In the genomic region with DNA sequence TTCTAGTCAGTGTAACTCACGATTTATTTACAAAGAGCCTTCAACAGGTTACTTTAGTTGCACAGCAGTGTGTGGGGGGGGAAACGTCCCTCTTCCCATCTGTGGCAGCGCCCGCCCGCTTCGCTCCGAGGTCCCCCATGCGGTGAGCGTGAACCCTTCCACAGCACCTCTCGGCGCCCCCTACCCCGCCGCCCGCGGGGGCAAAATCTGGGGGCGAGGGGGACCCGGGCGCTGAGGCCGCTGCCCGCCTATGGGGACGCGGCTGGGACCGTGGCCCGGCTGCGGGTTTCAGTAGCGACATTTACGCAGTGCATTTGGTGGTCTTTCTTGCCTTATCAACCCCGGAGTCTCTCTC, we compare ENCODE assay signal across 19 cellular contexts. TPM values are rescaled to one million over a fixed set of nuclear protein-coding genes. Genes with fewer than 3 reads are reported as not detected.
DNase-seq lines count a peak whose midpoint lies in the region; FAIRE-seq and TF ChIP-seq lines count a peak whose summit lies in the region.
"Had no signal": no experiment of that assay in that cellular context is flagged by ENCODE, and none has a peak within 500 bp of the region (broad histone marks: within the 10 kb centered on the region; RNA-seq: fewer than 3 reads in every experiment).

No MANE protein-coding gene starts in this region.

- peaks cover 4 to 6% of the 10 kb centered on the region in 2 experiments for H4K20me1 ChIP-seq in H1 (replicated peaks in 1 of 2; ENCODE audit: control insufficient read depth in 1 of 2, insufficient read depth in 2 of 2, low read length in 2 of 2)

- peaks cover 63 to 98% (median 90%) of the 10 kb centered on the region in 4 experiments for H3K27me3 ChIP-seq in H1 (replicated peaks in 1 of 4; ENCODE audit: control insufficient read depth in 3 of 4, extremely low read depth in 1 of 4, insufficient read depth in 3 of 4, low read length in 3 of 4)
- H3K27me3 ChIP-seq in testis, result no peaks in the 10 kb centered on the region
- H3K27me3 ChIP-seq in thyroid gland, result no peaks in the 10 kb centered on the region

- H2AFZ ChIP-seq in H1 (ENCODE audit: low read length), result no peak overlapping the region

- intact Hi-C loops in testis (cut with DNase I; ENCODE audit: low total_unique reads), result no loop called here
- intact Hi-C loops in thyroid gland (cut with DNase I), result loop anchor here (10.0 kb wide), 1 partner anchor 338 kb away; no protein-coding TSS in a partner anchor

- H2BK12ac ChIP-seq in H1 (ENCODE audit: low read depth, low read length), result no peak overlapping the region

- TF ChIP-seq EP300 in H1 (IDR thresholded peaks at IDR 0.05; ENCODE audit: borderline replicate concordance in 1 of 2, low read depth in 2 of 2, low read length in 2 of 2), result no peak

- H3K4me3 Mint-ChIP-seq in T-helper 1 cell treated with Interleukin-12 subunit alpha and Interleukin-12 subunit beta and Interleukin-4 antibody, amounts not matched to agents 30 μg/mL and 1 μg/mL, for 36 hours, result no peak overlapping the region
- H3K4me3 Mint-ChIP-seq: activated T-helper 1 cell treated with anti-CD3 and anti-CD28 coated beads, Interleukin-12 subunit alpha, Interleukin-12 subunit beta, Interleukin-2, Interleukin-4 antibody, amounts not matched to agents 30 ng/mL and 10 ng/mL and 1 ng/mL, durations not matched to agents 14 hours and 24 hours and 36 hours had no signal

- no peak overlapping the region for H3K18ac ChIP-seq in H1 (ENCODE audit: extremely low read depth, low read length)

- no peak overlapping the region for H4K5ac ChIP-seq in H1 (ENCODE audit: insufficient read length, low read depth, low read length)

- H4K91ac ChIP-seq in H1 (replicated peaks; ENCODE audit: insufficient read length, low read length), result no peak overlapping the region

- H3K36me3 Mint-ChIP-seq in T-helper 1 cell treated with Interleukin-12 subunit alpha and Interleukin-12 subunit beta and Interleukin-4 antibody, amounts not matched to agents 30 μg/mL and 1 μg/mL, for 36 hours (ENCODE audit: low read depth), result peaks cover 4% of the 10 kb centered on the region
- H3K36me3 Mint-ChIP-seq: IgD-negative memory B cell had no signal

- H3K79me1 ChIP-seq in H1 (ENCODE audit: low read depth, low read length), result no peaks in the 10 kb centered on the region

- H3K4me1 Mint-ChIP-seq in T-helper 1 cell treated with Interleukin-12 subunit alpha and Interleukin-12 subunit beta and Interleukin-4 antibody, amounts not matched to agents 30 μg/mL and 1 μg/mL, for 36 hours (ENCODE audit: low read depth), result no peaks in the 10 kb centered on the region

- H3K36me3 ChIP-seq in H1 (ENCODE audit: control insufficient read depth in 2 of 4, insufficient read depth in 4 of 4, low read length in 3 of 4) (peaks cover 0 to 6% (median 0%) of the 10 kb centered on the region in 4 experiments; a peak in 1 of 8 replicates), mesodermal cell (ENCODE audit: control insufficient read depth, insufficient read depth, low read length) (no peaks in the 10 kb centered on the region), testis (ENCODE audit: low read depth, missing control alignments) (no peaks in the 10 kb centered on the region), thyroid gland (peaks cover 0 to 9% of the 10 kb centered on the region in 2 donors)
- H3K36me3 ChIP-seq: vagina had no signal

- 1% methylated on average over 12 of the region's 28 CpGs; no CpG with 5 or more reads in 1 of the 2 experiments for WGBS in H1 (ENCODE audit: extremely low coverage in 1 of 2, insufficient coverage in 1 of 2, insufficient read length in 1 of 2, insufficient replicate concordance in 2 of 2, low coverage in 1 of 2, low lambda C conversion rate in 2 of 2, missing lambda C conversion rate in 1 of 2), 2 experiments
- 1 to 2% methylated on average over 20 to 24 of the region's 28 CpGs for WGBS in mesodermal cell (ENCODE audit: insufficient coverage in 2 of 2), 2 experiments
- WGBS in testis, 2 donors, result 5% methylated on average over 21 to 28 of the region's 28 CpGs
- WGBS in thyroid gland, 2 donors, result 10 to 24% methylated on average over 25 to 27 of the region's 28 CpGs

- H3K23me2 ChIP-seq in H1 (ENCODE audit: low read depth, low read length), result peaks cover 24% of the 10 kb centered on the region; the same call in 1 of the 2 replicates

- no peak overlapping the region for H3K4ac ChIP-seq in H1 (replicated peaks; ENCODE audit: insufficient read length, low read depth, low read length)

- no peak overlapping the region for H2BK120ac ChIP-seq in H1 (replicated peaks; ENCODE audit: low read depth, low read length)

- H2AK5ac ChIP-seq in H1 (ENCODE audit: low read depth, low read length), result no peak overlapping the region

- POLR2A ChIA-PET in H1 (lab: Charles Lee; ENCODE audit: partially characterized antibody), result interaction anchor here (0.9 kb wide), 1 partner anchor 45 kb away, joined by 3 read pairs; no protein-coding TSS in a partner anchor

- H2BK20ac ChIP-seq in H1 (ENCODE audit: low read length), result no peak overlapping the region

- no peak overlapping the region for H3K9ac ChIP-seq in H1 (replicated peaks in 1 of 4; ENCODE audit: extremely low read depth in 1 of 4, low read depth in 3 of 4, low read length in 3 of 4)

- TF ChIP-seq RAD21 in H1 (IDR thresholded peaks at IDR 0.05 in 1 of 2, conservative IDR thresholded peaks at IDR 0.05 in 1 of 2; ENCODE audit: low read depth in 2 of 2, low read length in 2 of 2), result no peak

- H3K56ac ChIP-seq in H1 (replicated peaks; ENCODE audit: insufficient read length, low read depth, low read length), result no peak overlapping the region

- peaks cover 9 to 21% (median 17%) of the 10 kb centered on the region in 4 experiments for H3K4me1 ChIP-seq in H1 (replicated peaks in 1 of 4; ENCODE audit: control insufficient read depth in 3 of 4, insufficient read depth in 4 of 4, low read length in 3 of 4)
- peaks cover 12% of the 10 kb centered on the region for H3K4me1 ChIP-seq in mesodermal cell (ENCODE audit: control insufficient read depth, insufficient read depth, low read length, poor library complexity, severe bottlenecking)
- no peaks in the 10 kb centered on the region for H3K4me1 ChIP-seq in testis
- peaks cover 17 to 22% of the 10 kb centered on the region in 2 donors for H3K4me1 ChIP-seq in thyroid gland

- peaks cover 92% of the 10 kb centered on the region for H3K27me3 Mint-ChIP-seq in T-helper 1 cell treated with Interleukin-12 subunit alpha and Interleukin-12 subunit beta and Interleukin-4 antibody, amounts not matched to agents 30 μg/mL and 1 μg/mL, for 36 hours (ENCODE audit: low read depth)

- no peak overlapping the region for H3K23ac ChIP-seq in H1 (ENCODE audit: insufficient read length)

- no peak overlapping the region for H3K14ac ChIP-seq in H1 (ENCODE audit: insufficient read length)

- H3K9me3 ChIP-seq in H1 (ENCODE audit: insufficient read depth in 2 of 2, low read depth in 1 of 2, low read length in 1 of 2) (no peaks in the 10 kb centered on the region), mesodermal cell (ENCODE audit: control insufficient read depth, low read length) (no peaks in the 10 kb centered on the region), testis (no peaks in the 10 kb centered on the region), thyroid gland (no peaks in the 10 kb centered on the region)
- H3K9me3 ChIP-seq: vagina had no signal

- peak overlapping the region; percentile 31 for H3K27ac Mint-ChIP-seq in T-helper 1 cell treated with Interleukin-12 subunit alpha and Interleukin-12 subunit beta and Interleukin-4 antibody, amounts not matched to agents 30 μg/mL and 1 μg/mL, for 36 hours
- H3K27ac Mint-ChIP-seq: activated B cell treated with CpG ODN at 0.5 μM for 24 hours; activated CD8-positive, alpha-beta T cell treated with anti-CD3 and anti-CD28 coated beads, Interleukin-2, amount 10 ng/mL, durations not matched to agents 7 days and 5 days; activated T-helper 1 cell treated with anti-CD3 and anti-CD28 coated beads, Interleukin-12 subunit alpha, Interleukin-12 subunit beta, Interleukin-2, Interleukin-4 antibody, amounts not matched to agents 30 ng/mL and 10 ng/mL and 1 ng/mL, durations not matched to agents 14 hours and 24 hours and 36 hours; CD4-positive, alpha-beta T cell had no signal

- no peak for TF ChIP-seq CTCF in H1 (IDR thresholded peaks at IDR 0.05; ENCODE audit: control extremely low read depth in 1 of 3, insufficient read depth in 1 of 3, low read depth in 1 of 3, low read length in 3 of 3)
- no peak for TF ChIP-seq CTCF in testis (IDR thresholded peaks at IDR 0.05)
- no peak for TF ChIP-seq CTCF in thyroid gland (IDR thresholded peaks at IDR 0.05)

- H2BK5ac ChIP-seq in H1 (ENCODE audit: low read depth, low read length), result no peak overlapping the region

- TF ChIP-seq POLR2A in H1 (IDR thresholded peaks at IDR 0.05; ENCODE audit: control extremely low read depth in 1 of 2, low read depth in 2 of 2, low read length in 2 of 2) (no peak), testis (IDR thresholded peaks at IDR 0.05) (no peak), thyroid gland (IDR thresholded peaks at IDR 0.05) (no peak), erythroblast (IDR thresholded peaks at IDR 0.05; ENCODE audit: low read length) (no peak)

- H2BK15ac ChIP-seq in H1 (ENCODE audit: low read length), result no peak overlapping the region

- H3K4me3 ChIP-seq in H1 (ENCODE audit: extremely low read depth in 1 of 4, insufficient read depth in 2 of 4, low read depth in 3 of 4, low read length in 4 of 4) (peak overlapping the region; percentile 15 to 59 (median 36); a peak in 5 of 8 replicates), mesodermal cell (ENCODE audit: extremely low read depth, insufficient read depth, low read length, poor library complexity, severe bottlenecking) (peak overlapping the region; percentile 18), testis (peak overlapping the region; percentile 18 to 24), thyroid gland (replicated peaks in 1 of 3) (no peak overlapping the region)

- H3K4me2 ChIP-seq in H1 (ENCODE audit: insufficient read depth in 1 of 2, low read depth in 2 of 2, low read length in 2 of 2), result peak overlapping the region; percentile 75 to 97

- H3K79me2 ChIP-seq in H1 (ENCODE audit: control insufficient read depth in 1 of 2, insufficient read depth in 2 of 2, low read length in 2 of 2), result no peaks in the 10 kb centered on the region

- DNase-seq in T-helper 1 cell, result no peak
- DNase-seq in H1 (ENCODE audit: low read depth in 1 of 2, low spot score in 2 of 2), result no peak
- no peak for DNase-seq in testis
- DNase-seq in activated naive CD4-positive, alpha-beta T cell treated with anti-CD3 and anti-CD28 coated beads, Interleukin-2, amount 50 U/mL, for 16 hours, result no peak
- DNase-seq in thyroid gland, result no peak
- no peak for DNase-seq in erythroblast (lab: John Stamatoyannopoulos, UW)
- DNase-seq: activated B cell treated with CpG ODN at 0.5 μM for 24 hours; activated CD8-positive, alpha-beta T cell treated with anti-CD3 and anti-CD28 coated beads, Interleukin-2, amount 10 ng/mL, durations not matched to agents 7 days and 5 days; CD4-positive, alpha-beta T cell; NCI-H2029 treated with DMSO at 0.1 percent for 48 hours; NCI-H69; stimulated activated naive CD8-positive, alpha-beta T cell treated with anti-CD3 and anti-CD28 coated beads, Interleukin-15, Interleukin-2, amounts not matched to agents 100 U/mL and 50 U/mL, for 24 hours had no signal

- no peak for FAIRE-seq in H1 (lab: Jason Lieb, UNC)

- H3K27ac ChIP-seq in H1 (ENCODE audit: low read depth, low read length) (no peak overlapping the region), mesodermal cell (ENCODE audit: low read depth, low read length, severe bottlenecking) (no peak overlapping the region), testis (no peak overlapping the region), thyroid gland (peak overlapping the region in 1 of 3 donors; percentile 92)
- H3K27ac ChIP-seq: vagina had no signal

- H4K8ac ChIP-seq in H1 (ENCODE audit: extremely low read depth, insufficient read depth, low read length), result no peak overlapping the region

- no peaks in the 10 kb centered on the region for H3K9me3 Mint-ChIP-seq in T-helper 1 cell treated with Interleukin-12 subunit alpha and Interleukin-12 subunit beta and Interleukin-4 antibody, amounts not matched to agents 30 μg/mL and 1 μg/mL, for 36 hours
- H3K9me3 Mint-ChIP-seq: activated T-helper 1 cell treated with anti-CD3 and anti-CD28 coated beads, Interleukin-12 subunit alpha, Interleukin-12 subunit beta, Interleukin-2, Interleukin-4 antibody, amounts not matched to agents 30 ng/mL and 10 ng/mL and 1 ng/mL, durations not matched to agents 14 hours and 24 hours and 36 hours had no signal

- CTCF ChIA-PET in H1 (lab: Charles Lee; ENCODE audit: partially characterized antibody), result interaction anchor here (3.0 to 5.1 kb wide), 2 partner anchors 10 kb away, joined by 17 to 55 read pairs; no protein-coding TSS in a partner anchor

RNA-seq across cellular contexts. Expression of a gene that starts 6.4 kb away (rescaled TPM):
- total RNA-seq in H1 (2021; fragmentation: NEBNext Ultra II Directional; extraction: Animal tissue kit (Norgen Biotek cat#: 25700)), result 0.19 and 0.45 TPM in 2 replicates
- 0.03 and 0.13 TPM in 2 replicates for polyA plus RNA-seq in H1 (2011; rRNA removed)
- polyA plus RNA-seq in H1 (2011; cell fraction: cytosol; rRNA removed), result 0.05 TPM
- 0.06 TPM for polyA plus RNA-seq in H1 (2011; cell fraction: nucleus; rRNA removed)
- 0.08 TPM in 1 of 4 replicates, not detected in the others for polyA plus RNA-seq in H1 (2012, experiment 1 of 2)
- not detected for polyA plus RNA-seq in H1 (2012, experiment 2 of 2)
- polyA plus RNA-seq in H1 (2013, experiment 1 of 2), result 0.08 TPM
- polyA plus RNA-seq in H1 (2013, experiment 2 of 2), result 0.06 TPM
- polyA minus RNA-seq in H1 (2011; rRNA and poly(A)+ RNA removed), result not detected in 2 replicates
- not detected for polyA minus RNA-seq in H1 (2011; cell fraction: cytosol; rRNA and poly(A)+ RNA removed)
- polyA minus RNA-seq in H1 (2011; cell fraction: nucleus; rRNA and poly(A)+ RNA removed), result not detected
- 0.33 TPM for polyA plus RNA-seq in mesodermal cell (2013, experiment 1 of 2)
- 0.30 TPM for polyA plus RNA-seq in mesodermal cell (2013, experiment 2 of 2)
- 1 to 10 TPM in 1 of 2 donors, under 1 TPM in 1; 0.87 to 1.9 TPM for total RNA-seq in testis
- polyA plus RNA-seq in testis (ENCODE audit: insufficient read depth, low read depth, low replicate concordance), result 1.3 TPM
- 10 to 100 TPM in 1 of 4 donors, under 1 TPM in 1, not detected in 2; 0.40 to 19.1 TPM for total RNA-seq in thyroid gland
- total RNA-seq: activated B cell treated with CpG ODN at 0.5 μM for 24 hours; activated CD8-positive, alpha-beta T cell treated with anti-CD3 and anti-CD28 coated beads, Interleukin-2, amount 10 ng/mL, durations not matched to agents 7 days and 5 days; activated T-helper 1 cell treated with anti-CD3 and anti-CD28 coated beads, Interleukin-12 subunit alpha, Interleukin-12 subunit beta, Interleukin-2, Interleukin-4 antibody, amounts not matched to agents 30 ng/mL and 10 ng/mL and 1 ng/mL, durations not matched to agents 14 hours and 24 hours and 36 hours; CD4-positive, alpha-beta T cell; endothelial cell of umbilical vein; left lobe of liver; vagina had no signal
- polyA plus RNA-seq: endothelial cell of umbilical vein, IgD-negative memory B cell had no signal

Comparison
In these comparisons a context has a peak if more than half of its experiments do, and no peak if none do; other contexts are left out.
1. H3K4me3 ChIP-seq: peak in H1 (4 of 4), mesodermal cell (single experiment) and testis (2 of 2); none in thyroid gland (0 of 3).